12 cellular contexts compared by ENCODE assay signal in the genomic region with DNA sequence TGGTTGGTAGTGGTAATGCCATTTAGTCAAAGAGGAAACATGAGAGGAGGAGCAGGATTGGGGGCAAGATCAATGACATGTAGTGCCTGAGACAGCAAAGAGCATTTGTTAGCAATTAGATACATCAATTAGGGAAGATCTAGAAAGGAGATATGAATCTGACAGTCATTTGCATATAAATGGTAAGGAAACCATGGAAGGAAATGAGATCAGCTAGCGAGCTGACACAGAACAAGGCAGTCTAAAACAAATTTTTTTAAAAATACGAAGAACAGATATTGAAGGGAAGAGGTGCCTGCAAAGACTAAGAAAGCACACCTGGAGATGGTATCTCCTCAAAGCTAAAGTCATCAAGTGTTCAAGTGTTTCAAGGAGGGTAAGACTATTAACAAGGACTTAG. TPM values are rescaled to one million over a fixed set of nuclear protein-coding genes. Genes with fewer than 3 reads are reported as not detected.
DNase-seq lines count a peak whose midpoint lies in the region; ATAC-seq, FAIRE-seq and TF ChIP-seq lines count a peak whose summit lies in the region.
"Had no signal": no experiment of that assay in that cellular context is flagged by ENCODE, and none has a peak within 500 bp of the region (broad histone marks: within the 10 kb centered on the region; RNA-seq: fewer than 3 reads in every experiment).

No MANE protein-coding gene starts in this region.

- H3K36me3 ChIP-seq in CD8-positive, alpha-beta memory T cell (ENCODE audit: insufficient read depth, low read length), result peaks cover 19% of the 10 kb centered on the region
- H3K36me3 ChIP-seq in Karpas-422 (ENCODE audit: insufficient read depth, low read length) (peaks cover 58% of the 10 kb centered on the region), astrocyte (ENCODE audit: insufficient read depth, low read length) (peaks cover 46% of the 10 kb centered on the region)

- no peaks in the 10 kb centered on the region for H3K9me3 ChIP-seq in CD8-positive, alpha-beta memory T cell (ENCODE audit: low read length)
- H3K9me3 ChIP-seq in Karpas-422 (ENCODE audit: low read length), result no peaks in the 10 kb centered on the region
- H3K9me3 ChIP-seq in astrocyte (ENCODE audit: insufficient read depth, low read depth, low read length), result no peaks in the 10 kb centered on the region
- H3K9me3 ChIP-seq: ascending aorta had no signal

- peaks cover 49% of the 10 kb centered on the region for H3K4me1 ChIP-seq in CD8-positive, alpha-beta memory T cell (ENCODE audit: insufficient read depth, low read length)
- peaks cover 39% of the 10 kb centered on the region for H3K4me1 ChIP-seq in Karpas-422 (ENCODE audit: low read length)
- H3K4me1 ChIP-seq in astrocyte (ENCODE audit: insufficient read depth, low read length), result peaks cover 21% of the 10 kb centered on the region

- peaks cover 52% of the 10 kb centered on the region for H3K79me2 ChIP-seq in Karpas-422 (ENCODE audit: low read length)
- peaks cover 49% of the 10 kb centered on the region for H3K79me2 ChIP-seq in astrocyte (ENCODE audit: insufficient read depth, low read length)

- H3K27me3 ChIP-seq in CD8-positive, alpha-beta memory T cell (ENCODE audit: insufficient read depth, low read length, poor library complexity, severe bottlenecking), result no peaks in the 10 kb centered on the region
- H3K27me3 ChIP-seq in Karpas-422 (ENCODE audit: low read length) (no peaks in the 10 kb centered on the region), astrocyte (ENCODE audit: insufficient read depth, low read length) (no peaks in the 10 kb centered on the region)
- H3K27me3 ChIP-seq: ascending aorta had no signal

- no peak overlapping the region for H2AFZ ChIP-seq in Karpas-422 (ENCODE audit: low read length)
- H2AFZ ChIP-seq in astrocyte (ENCODE audit: low read depth, low read length), result no peak overlapping the region

- peaks cover 6 to 45% (median 13%) of the 10 kb centered on the region in 3 donors for H3K4me1 Mint-ChIP-seq in CD8-positive, alpha-beta memory T cell
- peaks cover 13% of the 10 kb centered on the region for H3K4me1 Mint-ChIP-seq in astrocyte (ENCODE audit: low read depth, unreplicated experiment)
- peaks cover 32 to 44% of the 10 kb centered on the region in 2 donors for H3K4me1 Mint-ChIP-seq in natural killer cell treated with Interleukin-12 subunit alpha and Interleukin-12 subunit beta and Interleukin-15 and Interleukin-18, amount 100 ng/mL, for 72 hours (ENCODE audit: low read depth in 2 of 2)

- no peaks in the 10 kb centered on the region for H3K9me2 ChIP-seq in Karpas-422 (replicated peaks; ENCODE audit: insufficient read depth, low read length)

- peak overlapping the region; percentile 18 for H3K4me3 ChIP-seq in CD8-positive, alpha-beta memory T cell (ENCODE audit: low read length)
- H3K4me3 ChIP-seq in Karpas-422 (ENCODE audit: low read length) (no peak overlapping the region), astrocyte (ENCODE audit: insufficient read depth, low read depth, low read length) (no peak overlapping the region)

- H3K4me2 ChIP-seq in Karpas-422 (ENCODE audit: low read depth, low read length, poor library complexity, severe bottlenecking) (peak overlapping the region; percentile 85), astrocyte (ENCODE audit: low read length) (peak overlapping the region; percentile 16)

- H3K27ac ChIP-seq in CD8-positive, alpha-beta memory T cell (ENCODE audit: low read depth, low read length), result no peak overlapping the region
- H3K27ac ChIP-seq in Karpas-422 (ENCODE audit: low read length) (no peak overlapping the region), astrocyte (ENCODE audit: low read depth, low read length) (no peak overlapping the region)
- H3K27ac ChIP-seq: ascending aorta had no signal

- no peak for TF ChIP-seq POLR2A in H54 (IDR thresholded peaks at IDR 0.05; ENCODE audit: low read depth, low read length)

- CTCF ChIA-PET in CD8-positive, alpha-beta memory T cell (lab: Charles Lee), result interaction anchor here (1.3 kb wide), 1 partner anchor 30 kb away, joined by 5 read pairs; no protein-coding TSS in a partner anchor

- H3K27ac Mint-ChIP-seq in CD8-positive, alpha-beta memory T cell, result peak overlapping the region; percentile 20 to 85 (median 42)
- no peak overlapping the region for H3K27ac Mint-ChIP-seq in astrocyte (ENCODE audit: unreplicated experiment)
- H3K27ac Mint-ChIP-seq in natural killer cell treated with Interleukin-12 subunit alpha and Interleukin-12 subunit beta and Interleukin-15 and Interleukin-18, amount 100 ng/mL, for 72 hours, result peak overlapping the region; percentile 8 to 42

- H4K20me1 ChIP-seq in Karpas-422 (ENCODE audit: insufficient read depth, low read depth, low read length), result peaks cover 11% of the 10 kb centered on the region
- peaks cover 56% of the 10 kb centered on the region for H4K20me1 ChIP-seq in astrocyte (ENCODE audit: insufficient read depth, low read length)

- peaks cover 13 to 56% (median 23%) of the 10 kb centered on the region in 3 donors for H3K36me3 Mint-ChIP-seq in CD8-positive, alpha-beta memory T cell
- peaks cover 15% of the 10 kb centered on the region for H3K36me3 Mint-ChIP-seq in astrocyte (ENCODE audit: low read depth, unreplicated experiment)
- peaks cover 46% of the 10 kb centered on the region for H3K36me3 Mint-ChIP-seq in natural killer cell treated with Interleukin-12 subunit alpha and Interleukin-12 subunit beta and Interleukin-15 and Interleukin-18, amount 100 ng/mL, for 72 hours

- H3K9ac ChIP-seq in Karpas-422 (ENCODE audit: low read length), result no peak overlapping the region
- no peak overlapping the region for H3K9ac ChIP-seq in astrocyte (ENCODE audit: low read length)

- POLR2A ChIA-PET in CD8-positive, alpha-beta memory T cell (lab: Charles Lee), result no interaction called here

- no peaks in the 10 kb centered on the region for H3K9me3 Mint-ChIP-seq in CD8-positive, alpha-beta memory T cell
- H3K9me3 Mint-ChIP-seq in astrocyte (ENCODE audit: unreplicated experiment), result no peaks in the 10 kb centered on the region
- no peaks in the 10 kb centered on the region for H3K9me3 Mint-ChIP-seq in natural killer cell treated with Interleukin-12 subunit alpha and Interleukin-12 subunit beta and Interleukin-15 and Interleukin-18, amount 100 ng/mL, for 72 hours

- no peak for FAIRE-seq in astrocyte (lab: Jason Lieb, UNC)
- FAIRE-seq in H54 (lab: Jason Lieb, UNC), result no peak

- no peak for TF ChIP-seq CTCF in astrocyte (IDR thresholded peaks at IDR 0.05; ENCODE audit: insufficient read depth, low read depth, low read length)

- no peak for ATAC-seq in natural killer cell treated with Interleukin-12 subunit alpha and Interleukin-12 subunit beta and Interleukin-15 and Interleukin-18, amount 100 ng/mL, for 72 hours
- ATAC-seq in HG03469 (IDR thresholded peaks at IDR 0.05; ENCODE audit: unreplicated experiment), result no peak

- peak overlapping the region; percentile 32 to 72 (median 65) for H3K4me3 Mint-ChIP-seq in CD8-positive, alpha-beta memory T cell
- H3K4me3 Mint-ChIP-seq in astrocyte (ENCODE audit: unreplicated experiment), result peak overlapping the region; percentile 45
- H3K4me3 Mint-ChIP-seq in natural killer cell treated with Interleukin-12 subunit alpha and Interleukin-12 subunit beta and Interleukin-15 and Interleukin-18, amount 100 ng/mL, for 72 hours, result no peak overlapping the region

- DNase-seq in CD8-positive, alpha-beta memory T cell, result no peak
- no peak for DNase-seq in Karpas-422
- no peak for DNase-seq in astrocyte (ENCODE audit: low read depth)
- no peak for DNase-seq in natural killer cell treated with Interleukin-12 subunit alpha and Interleukin-12 subunit beta and Interleukin-15 and Interleukin-18, amount 100 ng/mL, for 72 hours (ENCODE audit: low spot score)
- no peak for DNase-seq in NCI-H2171 treated with DMSO at 0.1 percent for 48 hours (lab: John Stamatoyannopoulos, UW)
- no peak for DNase-seq in H54 (ENCODE audit: insufficient read length, low spot score)
- DNase-seq: activated CD4-positive, alpha-beta T cell treated with anti-CD3 and anti-CD28 coated beads for 48 hours; NCI-H345; SIG-M5; stimulated activated CD8-positive, alpha-beta memory T cell treated with anti-CD3 and anti-CD28 coated beads, Interleukin-4, amount 100 ng/mL, for 48 hours had no signal

- H3K27me3 Mint-ChIP-seq in CD8-positive, alpha-beta memory T cell, result no peaks in the 10 kb centered on the region
- H3K27me3 Mint-ChIP-seq in astrocyte (ENCODE audit: low read depth, unreplicated experiment), result no peaks in the 10 kb centered on the region
- no peaks in the 10 kb centered on the region for H3K27me3 Mint-ChIP-seq in natural killer cell treated with Interleukin-12 subunit alpha and Interleukin-12 subunit beta and Interleukin-15 and Interleukin-18, amount 100 ng/mL, for 72 hours

RNA-seq across cellular contexts. Expression of a gene that starts 4.6 kb away (rescaled TPM):
- 10 to 100 TPM; 14.8 to 16.0 TPM for total RNA-seq in CD8-positive, alpha-beta memory T cell
- polyA plus RNA-seq in CD8-positive, alpha-beta memory T cell, result 7.1 TPM
- total RNA-seq in Karpas-422 (2014; rRNA removed; shearing (Covaris generic); ENCODE audit: low replicate concordance), result 20.7 and 27.5 TPM in 2 replicates
- 16.5 and 17.4 TPM in 2 replicates for total RNA-seq in astrocyte
- 10 to 100 TPM; 11.4 to 21.2 TPM for total RNA-seq in natural killer cell treated with Interleukin-12 subunit alpha and Interleukin-12 subunit beta and Interleukin-15 and Interleukin-18, amount 100 ng/mL, for 72 hours

RNA-seq across cellular contexts. Expression of a gene that starts 5.0 kb away (rescaled TPM):
- total RNA-seq in CD8-positive, alpha-beta memory T cell, result 10 to 100 TPM; 66.4 to 73.2 TPM
- 19.5 TPM for polyA plus RNA-seq in CD8-positive, alpha-beta memory T cell
- 47.8 and 61.4 TPM in 2 replicates for total RNA-seq in Karpas-422 (2014; rRNA removed; shearing (Covaris generic); ENCODE audit: low replicate concordance)
- total RNA-seq in astrocyte, result 32.0 and 34.0 TPM in 2 replicates
- total RNA-seq in natural killer cell treated with Interleukin-12 subunit alpha and Interleukin-12 subunit beta and Interleukin-15 and Interleukin-18, amount 100 ng/mL, for 72 hours, result 10 to 100 TPM; 52.8 to 69.5 TPM

RNA-seq across cellular contexts. Expression of a gene that starts 43.5 kb away (rescaled TPM):
- 10 to 100 TPM; 12.7 to 16.2 TPM for total RNA-seq in CD8-positive, alpha-beta memory T cell
- polyA plus RNA-seq in CD8-positive, alpha-beta memory T cell, result 33.2 TPM
- total RNA-seq in Karpas-422 (2014; rRNA removed; shearing (Covaris generic); ENCODE audit: low replicate concordance), result 83.4 and 123 TPM in 2 replicates
- total RNA-seq in astrocyte, result 5.6 and 5.8 TPM in 2 replicates
- 10 to 100 TPM; 10.0 to 11.5 TPM for total RNA-seq in natural killer cell treated with Interleukin-12 subunit alpha and Interleukin-12 subunit beta and Interleukin-15 and Interleukin-18, amount 100 ng/mL, for 72 hours
